ENCODE assay signal across 17 cellular contexts in the genomic region with DNA sequence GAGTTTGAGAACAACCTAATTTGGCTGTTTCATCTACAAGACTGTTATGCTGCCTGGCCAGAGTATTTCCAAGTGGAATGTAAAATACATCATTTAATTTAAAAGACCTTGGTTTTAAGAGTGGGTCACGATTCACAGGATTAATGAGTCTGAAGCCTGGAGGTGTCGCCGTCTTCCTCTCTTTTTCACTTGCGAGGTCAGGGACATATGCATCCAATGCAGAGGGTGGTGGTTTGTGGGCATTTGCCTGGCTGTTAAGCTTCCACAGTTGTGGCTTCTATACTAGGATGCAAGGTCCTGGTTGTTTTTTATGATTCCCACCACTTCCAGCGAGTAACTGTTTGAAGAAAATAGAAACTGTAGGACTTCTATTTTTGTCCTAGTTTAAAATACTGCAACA.
"Had no signal": no experiment of that assay in that cellular context is flagged by ENCODE, and none has a peak within 500 bp of the region (broad histone marks: within the 10 kb centered on the region; RNA-seq: fewer than 3 reads in every experiment).

No MANE protein-coding gene starts in this region.

- H3K36me3 ChIP-seq: suprapubic skin, upper lobe of left lung had no signal

- H3K27ac Mint-ChIP-seq: activated B cell treated with CpG ODN at 0.5 μM for 24 hours; activated CD8-positive, alpha-beta T cell treated with anti-CD3 and anti-CD28 coated beads for 36 hours; activated naive CD8-positive, alpha-beta T cell treated with anti-CD3 and anti-CD28 coated beads, Interleukin-2, amount 50 U/mL, for 24 hours; dendritic cell treated with granulocyte-macrophage colony-stimulating factor and Interleukin-4, amounts not matched to agents 40 ng/mL and 50 ng/mL, for 4 days; effector memory CD8-positive, alpha-beta T cell; stimulated activated naive CD8-positive, alpha-beta T cell treated with anti-CD3 and anti-CD28 coated beads, Interleukin-15, Interleukin-2, amounts not matched to agents 100 ng/mL and 50 ng/mL, for 24 hours; T-helper 17 cell had no signal

- H3K27me3 ChIP-seq: suprapubic skin, upper lobe of left lung had no signal

- H3K9me3 ChIP-seq: psoas muscle, suprapubic skin, upper lobe of left lung had no signal

- H3K4me3 ChIP-seq: psoas muscle, suprapubic skin, upper lobe of left lung had no signal

- H3K9me3 Mint-ChIP-seq: activated B cell treated with CpG ODN at 0.5 μM for 24 hours; activated CD8-positive, alpha-beta T cell treated with anti-CD3 and anti-CD28 coated beads for 36 hours; activated naive CD8-positive, alpha-beta T cell treated with anti-CD3 and anti-CD28 coated beads, Interleukin-2, amount 50 U/mL, for 24 hours; dendritic cell treated with granulocyte-macrophage colony-stimulating factor and Interleukin-4, amounts not matched to agents 40 ng/mL and 50 ng/mL, for 4 days; effector memory CD8-positive, alpha-beta T cell; neural crest cell; stimulated activated naive CD8-positive, alpha-beta T cell treated with anti-CD3 and anti-CD28 coated beads, Interleukin-15, Interleukin-2, amounts not matched to agents 100 ng/mL and 50 ng/mL, for 24 hours had no signal

- H3K4me3 Mint-ChIP-seq: activated B cell treated with CpG ODN at 0.5 μM for 24 hours; activated CD8-positive, alpha-beta T cell treated with anti-CD3 and anti-CD28 coated beads for 36 hours; activated naive CD8-positive, alpha-beta T cell treated with anti-CD3 and anti-CD28 coated beads, Interleukin-2, amount 50 U/mL, for 24 hours; dendritic cell treated with granulocyte-macrophage colony-stimulating factor and Interleukin-4, amounts not matched to agents 40 ng/mL and 50 ng/mL, for 4 days; effector memory CD8-positive, alpha-beta T cell; neural crest cell; stimulated activated naive CD8-positive, alpha-beta T cell treated with anti-CD3 and anti-CD28 coated beads, Interleukin-15, Interleukin-2, amounts not matched to agents 100 ng/mL and 50 ng/mL, for 24 hours; T-helper 17 cell had no signal

- ATAC-seq: activated CD8-positive, alpha-beta T cell treated with anti-CD3 and anti-CD28 coated beads for 36 hours; activated naive CD8-positive, alpha-beta T cell treated with anti-CD3 and anti-CD28 coated beads, Interleukin-2, amount 50 U/mL, for 24 hours; effector memory CD8-positive, alpha-beta T cell; left lobe of liver; psoas muscle; sciatic nerve; T-helper 17 cell had no signal

- H3K27me3 Mint-ChIP-seq: activated B cell treated with CpG ODN at 0.5 μM for 24 hours; activated CD8-positive, alpha-beta T cell treated with anti-CD3 and anti-CD28 coated beads for 36 hours; activated naive CD8-positive, alpha-beta T cell treated with anti-CD3 and anti-CD28 coated beads, Interleukin-2, amount 50 U/mL, for 24 hours; dendritic cell treated with granulocyte-macrophage colony-stimulating factor and Interleukin-4, amounts not matched to agents 40 ng/mL and 50 ng/mL, for 4 days; stimulated activated naive CD8-positive, alpha-beta T cell treated with anti-CD3 and anti-CD28 coated beads, Interleukin-15, Interleukin-2, amounts not matched to agents 100 ng/mL and 50 ng/mL, for 24 hours; T-helper 17 cell had no signal

- H3K27ac ChIP-seq: psoas muscle, suprapubic skin, upper lobe of left lung had no signal

- DNase-seq: activated B cell treated with CpG ODN at 0.5 μM for 24 hours; activated CD4-positive, alpha-beta T cell treated with anti-CD3 and anti-CD28 coated beads for 48 hours; activated CD8-positive, alpha-beta T cell treated with anti-CD3 and anti-CD28 coated beads for 36 hours; activated gamma-delta T cell treated with Interleukin-2 at 50 U/mL for 16 hours; activated naive CD8-positive, alpha-beta T cell treated with anti-CD3 and anti-CD28 coated beads, Interleukin-2, amount 50 U/mL, for 24 hours; effector memory CD8-positive, alpha-beta T cell; islet precursor cell; midbrain; psoas muscle; T-helper 17 cell; upper lobe of left lung had no signal
